8 cellular contexts compared by ENCODE assay signal in the genomic region with DNA sequence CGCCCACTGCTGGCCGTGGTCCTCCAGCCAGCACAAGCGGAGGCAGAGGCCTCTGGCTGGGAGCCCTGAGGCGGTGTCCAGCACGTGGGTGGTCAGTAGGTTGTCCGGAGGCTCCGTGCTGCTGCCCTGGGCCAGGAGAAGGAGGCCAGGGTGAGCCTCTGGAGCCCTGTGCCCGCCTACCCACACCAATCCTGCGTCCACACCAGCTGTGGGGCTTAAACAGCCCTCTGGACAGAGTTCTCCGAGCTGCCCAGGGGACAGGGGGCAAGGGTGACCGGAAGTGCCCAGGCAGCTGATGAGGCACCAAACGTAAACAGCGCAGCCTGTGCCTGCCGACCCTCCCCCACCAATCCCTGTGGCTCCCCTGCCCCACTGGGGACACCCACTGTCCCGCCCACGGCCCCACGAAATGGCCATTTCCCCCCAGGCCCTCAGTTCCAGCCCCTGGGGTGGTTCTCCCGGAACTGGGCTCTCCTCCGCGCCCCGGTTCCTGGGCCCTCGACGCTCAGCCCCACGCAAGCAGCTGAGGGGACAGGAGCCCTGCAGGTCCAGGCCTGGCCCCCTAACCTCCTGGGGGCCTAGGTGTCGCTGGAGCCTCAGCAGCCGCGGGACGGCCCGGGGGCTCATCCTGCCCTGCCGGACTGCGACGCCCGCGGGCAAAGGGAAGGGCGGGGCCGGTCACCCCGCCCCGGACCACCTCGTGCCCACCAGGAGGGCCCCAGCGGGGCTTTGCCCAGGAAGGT. TPM values are rescaled to one million over a fixed set of nuclear protein-coding genes. Genes with fewer than 3 reads are reported as not detected.
DNase-seq lines count a peak whose midpoint lies in the region; ATAC-seq, FAIRE-seq and TF ChIP-seq lines count a peak whose summit lies in the region.

No MANE protein-coding gene starts in this region.

- ATAC-seq in A549 (peak; percentile 37 to 66), HG03439 (IDR thresholded peaks at IDR 0.05; ENCODE audit: unreplicated experiment) (no peak), GM19328 (IDR thresholded peaks at IDR 0.05; ENCODE audit: unreplicated experiment) (no peak), HG02870 (IDR thresholded peaks at IDR 0.05; ENCODE audit: unreplicated experiment) (no peak)

- no peaks in the 10 kb centered on the region for H3K27me3 Mint-ChIP-seq in mesothelial cell of epicardium (ENCODE audit: low read depth)

- DNase-seq in A549 (ENCODE audit: low read depth in 1 of 2, low spot score in 1 of 2) (no peak), HuH-7.5 (ENCODE audit: low spot score) (peak; percentile 72), mesothelial cell of epicardium (ENCODE audit: low spot score in 2 of 2, unreplicated experiment in 2 of 2) (peak in 1 of 2 experiments; percentile 59), NCI-H2107 (lab: John Stamatoyannopoulos, UW) (no peak)

- H3K4me1 Mint-ChIP-seq in mesothelial cell of epicardium, result peaks cover 15% of the 10 kb centered on the region

- no peaks in the 10 kb centered on the region for H3K27me3 ChIP-seq in endocrine pancreas (ENCODE audit: control insufficient read depth, insufficient read depth, low read length)

- peak overlapping the region; percentile 100 for H3K4me2 ChIP-seq in A549

- H3K27ac ChIP-seq in A549, result peak overlapping the region; percentile 83 to 92

- H3K36me3 ChIP-seq in endocrine pancreas (ENCODE audit: control insufficient read depth, insufficient read depth, low read length), result peaks cover 5% of the 10 kb centered on the region

- H3K4me1 ChIP-seq in A549 (peaks cover 27% of the 10 kb centered on the region), endocrine pancreas (ENCODE audit: control insufficient read depth, insufficient read depth, low read length) (no peaks in the 10 kb centered on the region)

- no peak for TF ChIP-seq RAD21 in A549 (conservative IDR thresholded peaks at IDR 0.05 in 1 of 2, IDR thresholded peaks at IDR 0.05 in 1 of 2)

- no peak for FAIRE-seq in A549 (lab: Jason Lieb, UNC)

- CTCF ChIA-PET in A549 (lab: Yijun Ruan, JAX), result interaction anchor here (1.8 to 4.6 kb wide), 2 partner anchors 11 to 35 kb away, joined by 6 to 25 read pairs; no protein-coding TSS in a partner anchor

- no peak for TF ChIP-seq EP300 in A549 (IDR thresholded peaks at IDR 0.05)

- no peak overlapping the region for H3K27ac Mint-ChIP-seq in mesothelial cell of epicardium

- H3K9me3 Mint-ChIP-seq in mesothelial cell of epicardium, result no peaks in the 10 kb centered on the region

- H3K4me3 Mint-ChIP-seq in mesothelial cell of epicardium, result peak overlapping the region; percentile 61

- H3K9ac ChIP-seq in endocrine pancreas (ENCODE audit: control insufficient read depth, insufficient read depth, low read length), result peak overlapping the region; percentile 4

- WGBS in A549 (ENCODE audit: missing lambda C conversion rate), result 15% methylated on average over 13 of the region's 40 CpGs

- H3K9me3 ChIP-seq in A549 (no peaks in the 10 kb centered on the region), endocrine pancreas (ENCODE audit: control insufficient read depth, low read length) (no peaks in the 10 kb centered on the region)

- POLR2A ChIA-PET in A549 (lab: Yijun Ruan, JAX), result interaction anchor here (1.3 kb wide), 1 partner anchor 24 kb away, joined by 3 read pairs; no protein-coding TSS in a partner anchor

- peaks cover 3% of the 10 kb centered on the region for H3K36me3 Mint-ChIP-seq in mesothelial cell of epicardium

- peak overlapping the region; percentile 72 for H3K4me3 ChIP-seq in A549
- H3K4me3 ChIP-seq in endocrine pancreas (ENCODE audit: control insufficient read depth, insufficient read depth, low read length), result no peak overlapping the region

- TF ChIP-seq CTCF in A549 (IDR thresholded peaks at IDR 0.05) (no peak), mesothelial cell of epicardium (IDR thresholded peaks at IDR 0.05; ENCODE audit: unreplicated experiment) (no peak)

- no peak for TF ChIP-seq POLR2A in A549 (IDR thresholded peaks at IDR 0.05; ENCODE audit: low read length)

TF ChIP-seq in A549, 52 proteins besides CTCF, POLR2A, EP300 and RAD21:
- TF ChIP-seq TFCP2L1 (CRISPR knock-in tag; IDR thresholded peaks at IDR 0.05) (no peak), CBX2 (IDR thresholded peaks at IDR 0.05; ENCODE audit: borderline replicate concordance, low read depth) (no peak)
- TF ChIP-seq, protein P1, sequence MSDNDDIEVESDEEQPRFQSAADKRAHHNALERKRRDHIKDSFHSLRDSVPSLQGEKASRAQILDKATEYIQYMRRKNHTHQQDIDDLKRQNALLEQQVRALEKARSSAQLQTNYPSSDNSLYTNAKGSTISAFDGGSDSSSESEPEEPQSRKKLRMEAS (IDR thresholded peaks at IDR 0.05), result peak; percentile 39; the same call in 1 of the 2 replicates

RNA-seq across cellular contexts. Expression of gene DBNDD1, which starts 27.9 kb away (rescaled TPM):
- polyA plus RNA-seq in A549 (2011; rRNA removed), result 23.0 and 24.2 TPM in 2 replicates
- 42.2 and 63.0 TPM in 2 replicates for polyA plus RNA-seq in A549 (2012; cell fraction: cytosol; rRNA removed)
- polyA plus RNA-seq in A549 (2012; cell fraction: nucleus; rRNA removed), result 31.6 and 38.3 TPM in 2 replicates
- polyA plus RNA-seq in A549 (2017; fragmentation: RNase III; extraction: RNeasy Plus Mini Kit Qiagen cat#74134 plus additional on column Dnase treatment), result 39.9 to 44.7 TPM (median 43.8 TPM) in 3 replicates
- 19.8 and 20.2 TPM in 2 replicates for polyA minus RNA-seq in A549 (2011; rRNA and poly(A)+ RNA removed)
- total RNA-seq in mesothelial cell of epicardium, result 10.2 to 11.5 TPM (median 10.7 TPM) in 3 replicates

RNA-seq across cellular contexts. Expression of gene PRDM7, which starts 30.0 kb away (rescaled TPM):
- polyA plus RNA-seq in A549 (2011; rRNA removed) (not detected in 2 replicates), A549 (2017; fragmentation: RNase III; extraction: RNeasy Plus Mini Kit Qiagen cat#74134 plus additional on column Dnase treatment) (not detected in 3 replicates)
- polyA plus RNA-seq in A549 (2012; cell fraction: cytosol; rRNA removed), result not detected in 2 replicates
- not detected in 2 replicates for polyA plus RNA-seq in A549 (2012; cell fraction: nucleus; rRNA removed)
- polyA minus RNA-seq in A549 (2011; rRNA and poly(A)+ RNA removed), result not detected in 2 replicates
- not detected in 3 replicates for total RNA-seq in mesothelial cell of epicardium

Comparison
In these comparisons a context has a peak if more than half of its experiments do, and no peak if none do; other contexts are left out.
1. ATAC-seq: peak in A549 (2 of 2); none in HG03439 (single experiment), GM19328 (single experiment) and HG02870 (single experiment).